9 cellular contexts compared by ENCODE assay signal in genomic region chr11:71207563-71207962, GRCh38.
"Had no signal": no experiment of that assay in that cellular context is flagged by ENCODE, and none has a peak within 500 bp of the region (broad histone marks: within the 10 kb centered on the region; RNA-seq: fewer than 3 reads in every experiment).

No MANE protein-coding gene starts in this region.

- DNase-seq: activated CD4-positive, alpha-beta T cell treated with anti-CD3 and anti-CD28 coated beads, Interleukin-2, amount 50 U/mL, for 4 hours; activated CD4-positive, CD25-positive, alpha-beta regulatory T cell treated with anti-CD3 and anti-CD28 coated beads, Interleukin-2, amount 50 U/mL, for 72 hours; activated T-cell treated with anti-CD3 and anti-CD28 coated beads, Interleukin-2, amount 50 U/mL, for 1 hour; amygdala; hypothalamus; small intestine; T-helper 17 cell had no signal

- H3K27me3 ChIP-seq: tibial nerve had no signal

- ATAC-seq: esophagus mucosa, T-helper 17 cell had no signal

- H3K36me3 ChIP-seq: tibial nerve had no signal

- H3K27ac ChIP-seq: tibial nerve had no signal

- H3K4me3 ChIP-seq: tibial nerve had no signal
